ENCODE assay signal across 1 cellular context in genomic region chr3:65194044-65194714, GRCh38.
TF ChIP-seq lines count a peak whose summit lies in the region.

No MANE protein-coding gene starts in this region.

TF ChIP-seq in GM23338, 12 proteins besides CTCF, POLR2A, EP300 and RAD21 (continued from another document):
- TF ChIP-seq, protein P1, sequence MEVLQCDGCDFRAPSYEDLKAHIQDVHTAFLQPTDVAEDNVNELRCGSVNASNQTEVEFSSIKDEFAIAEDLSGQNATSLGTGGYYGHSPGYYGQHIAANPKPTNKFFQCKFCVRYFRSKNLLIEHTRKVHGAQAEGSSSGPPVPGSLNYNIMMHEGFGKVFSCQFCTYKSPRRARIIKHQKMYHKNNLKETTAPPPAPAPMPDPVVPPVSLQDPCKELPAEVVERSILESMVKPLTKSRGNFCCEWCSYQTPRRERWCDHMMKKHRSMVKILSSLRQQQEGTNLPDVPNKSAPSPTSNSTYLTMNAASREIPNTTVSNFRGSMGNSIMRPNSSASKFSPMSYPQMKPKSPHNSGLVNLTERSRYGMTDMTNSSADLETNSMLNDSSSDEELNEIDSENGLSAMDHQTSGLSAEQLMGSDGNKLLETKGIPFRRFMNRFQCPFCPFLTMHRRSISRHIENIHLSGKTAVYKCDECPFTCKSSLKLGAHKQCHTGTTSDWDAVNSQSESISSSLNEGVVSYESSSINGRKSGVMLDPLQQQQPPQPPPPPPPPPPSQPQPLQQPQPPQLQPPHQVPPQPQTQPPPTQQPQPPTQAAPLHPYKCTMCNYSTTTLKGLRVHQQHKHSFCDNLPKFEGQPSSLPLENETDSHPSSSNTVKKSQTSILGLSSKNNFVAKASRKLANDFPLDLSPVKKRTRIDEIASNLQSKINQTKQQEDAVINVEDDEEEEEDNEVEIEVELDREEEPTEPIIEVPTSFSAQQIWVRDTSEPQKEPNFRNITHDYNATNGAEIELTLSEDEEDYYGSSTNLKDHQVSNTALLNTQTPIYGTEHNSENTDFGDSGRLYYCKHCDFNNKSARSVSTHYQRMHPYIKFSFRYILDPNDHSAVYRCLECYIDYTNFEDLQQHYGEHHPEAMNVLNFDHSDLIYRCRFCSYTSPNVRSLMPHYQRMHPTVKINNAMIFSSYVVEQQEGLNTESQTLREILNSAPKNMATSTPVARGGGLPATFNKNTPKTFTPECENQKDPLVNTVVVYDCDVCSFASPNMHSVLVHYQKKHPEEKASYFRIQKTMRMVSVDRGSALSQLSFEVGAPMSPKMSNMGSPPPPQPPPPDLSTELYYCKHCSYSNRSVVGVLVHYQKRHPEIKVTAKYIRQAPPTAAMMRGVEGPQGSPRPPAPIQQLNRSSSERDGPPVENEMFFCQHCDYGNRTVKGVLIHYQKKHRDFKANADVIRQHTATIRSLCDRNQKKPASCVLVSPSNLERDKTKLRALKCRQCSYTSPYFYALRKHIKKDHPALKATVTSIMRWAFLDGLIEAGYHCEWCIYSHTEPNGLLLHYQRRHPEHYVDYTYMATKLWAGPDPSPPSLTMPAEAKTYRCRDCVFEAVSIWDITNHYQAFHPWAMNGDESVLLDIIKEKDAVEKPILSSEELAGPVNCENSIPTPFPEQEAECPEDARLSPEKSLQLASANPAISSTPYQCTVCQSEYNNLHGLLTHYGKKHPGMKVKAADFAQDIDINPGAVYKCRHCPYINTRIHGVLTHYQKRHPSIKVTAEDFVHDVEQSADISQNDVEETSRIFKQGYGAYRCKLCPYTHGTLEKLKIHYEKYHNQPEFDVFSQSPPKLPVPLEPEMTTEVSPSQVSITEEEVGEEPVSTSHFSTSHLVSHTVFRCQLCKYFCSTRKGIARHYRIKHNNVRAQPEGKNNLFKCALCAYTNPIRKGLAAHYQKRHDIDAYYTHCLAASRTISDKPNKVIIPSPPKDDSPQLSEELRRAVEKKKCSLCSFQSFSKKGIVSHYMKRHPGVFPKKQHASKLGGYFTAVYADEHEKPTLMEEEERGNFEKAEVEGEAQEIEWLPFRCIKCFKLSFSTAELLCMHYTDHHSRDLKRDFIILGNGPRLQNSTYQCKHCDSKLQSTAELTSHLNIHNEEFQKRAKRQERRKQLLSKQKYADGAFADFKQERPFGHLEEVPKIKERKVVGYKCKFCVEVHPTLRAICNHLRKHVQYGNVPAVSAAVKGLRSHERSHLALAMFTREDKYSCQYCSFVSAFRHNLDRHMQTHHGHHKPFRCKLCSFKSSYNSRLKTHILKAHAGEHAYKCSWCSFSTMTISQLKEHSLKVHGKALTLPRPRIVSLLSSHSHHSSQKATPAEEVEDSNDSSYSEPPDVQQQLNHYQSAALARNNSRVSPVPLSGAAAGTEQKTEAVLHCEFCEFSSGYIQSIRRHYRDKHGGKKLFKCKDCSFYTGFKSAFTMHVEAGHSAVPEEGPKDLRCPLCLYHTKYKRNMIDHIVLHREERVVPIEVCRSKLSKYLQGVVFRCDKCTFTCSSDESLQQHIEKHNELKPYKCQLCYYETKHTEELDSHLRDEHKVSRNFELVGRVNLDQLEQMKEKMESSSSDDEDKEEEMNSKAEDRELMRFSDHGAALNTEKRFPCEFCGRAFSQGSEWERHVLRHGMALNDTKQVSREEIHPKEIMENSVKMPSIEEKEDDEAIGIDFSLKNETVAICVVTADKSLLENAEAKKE (CRISPR knock-in tag; IDR thresholded peaks at IDR 0.05) = no peak
- TF ChIP-seq CREB1 (CRISPR knock-in tag; IDR thresholded peaks at IDR 0.05; ENCODE audit: low read depth) (no peak), ZNF114 (CRISPR knock-in tag; IDR thresholded peaks at IDR 0.05) (no peak), JUNB (IDR thresholded peaks at IDR 0.05; ENCODE audit: unreplicated experiment) (no peak), ETS1 (IDR thresholded peaks at IDR 0.05) (no peak), ZNF331 (CRISPR knock-in tag; IDR thresholded peaks at IDR 0.05; ENCODE audit: low read depth) (no peak), EZH2 (IDR thresholded peaks at IDR 0.05; ENCODE audit: low read depth, unreplicated experiment) (no peak), STAT1 (IDR thresholded peaks at IDR 0.05; ENCODE audit: unreplicated experiment) (no peak)
